In genomic region chr21:45419162-45419561, GRCh38 we compare ENCODE assay signal across 2 cellular contexts.
TF ChIP-seq lines count a peak whose summit lies in the region.

No MANE protein-coding gene starts in this region.

TF ChIP-seq in GM23338, 12 proteins besides CTCF, POLR2A, EP300 and RAD21:
- TF ChIP-seq ZNF114 (CRISPR knock-in tag; IDR thresholded peaks at IDR 0.05) (no peak), ZNF462 (CRISPR knock-in tag; IDR thresholded peaks at IDR 0.05) (no peak), NANOG (IDR thresholded peaks at IDR 0.05; ENCODE audit: borderline replicate concordance) (no peak), CREB1 (CRISPR knock-in tag; IDR thresholded peaks at IDR 0.05; ENCODE audit: low read depth) (no peak), ZNF331 (CRISPR knock-in tag; IDR thresholded peaks at IDR 0.05; ENCODE audit: low read depth) (no peak), EZH2phosphoT487 (IDR thresholded peaks at IDR 0.05; ENCODE audit: unreplicated experiment) (no peak), REST (IDR thresholded peaks at IDR 0.05; ENCODE audit: unreplicated experiment) (no peak), EZH2 (IDR thresholded peaks at IDR 0.05; ENCODE audit: low read depth, unreplicated experiment) (no peak), STAT1 (IDR thresholded peaks at IDR 0.05; ENCODE audit: unreplicated experiment) (no peak), POLR2AphosphoS5 (IDR thresholded peaks at IDR 0.05; ENCODE audit: low read depth) (no peak), JUNB (IDR thresholded peaks at IDR 0.05; ENCODE audit: unreplicated experiment) (no peak), ETS1 (IDR thresholded peaks at IDR 0.05) (no peak)

TF ChIP-seq in GM12878, 131 proteins besides CTCF, POLR2A, EP300 and RAD21:
- TF ChIP-seq CREB1 (IDR thresholded peaks at IDR 0.05; ENCODE audit: low read depth) (peak; percentile 55; the same call in 1 of the 2 replicates), NBN (IDR thresholded peaks at IDR 0.05) (no peak), E2F4 (IDR thresholded peaks at IDR 0.05; ENCODE audit: low read depth, low read length) (no peak), SP1 (IDR thresholded peaks at IDR 0.05; ENCODE audit: low read depth, low read length) (no peak)
